In the genomic region with DNA sequence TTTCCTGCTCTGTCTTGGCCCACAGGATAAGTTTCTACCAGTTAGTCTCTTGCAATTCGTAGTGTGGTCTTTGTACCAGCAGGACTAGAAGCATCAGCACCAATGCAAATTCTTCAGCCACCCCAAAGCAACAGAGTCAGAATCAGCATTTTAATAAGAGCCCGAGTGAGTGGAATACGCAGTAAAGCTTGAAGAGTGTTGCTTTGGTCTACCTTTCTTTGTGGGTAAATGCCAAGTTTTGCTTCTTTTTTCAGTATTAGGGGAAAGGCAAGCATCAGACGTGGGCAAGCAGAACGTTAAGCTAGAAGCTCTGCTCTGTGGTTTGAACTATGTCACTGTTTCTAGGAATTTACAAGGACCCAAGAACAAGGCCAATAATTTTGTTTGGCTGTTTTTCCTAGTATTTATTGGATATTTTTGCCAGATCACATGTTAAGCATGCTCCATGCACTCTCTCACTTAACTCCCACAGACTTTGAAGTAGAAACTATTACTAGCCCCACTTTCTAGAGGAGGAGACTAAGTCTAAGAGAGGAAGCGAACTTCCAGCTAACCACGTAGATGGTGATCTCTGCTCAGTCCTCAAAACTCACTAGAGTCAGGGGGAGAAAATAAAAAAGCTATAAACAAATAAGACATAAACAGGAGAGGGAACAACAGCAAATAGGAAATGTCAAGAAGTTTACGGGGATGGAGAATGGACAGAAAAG, we compare ENCODE assay signal across 15 cellular contexts.
DNase-seq lines count a peak whose midpoint lies in the region; ATAC-seq and TF ChIP-seq lines count a peak whose summit lies in the region.
"Had no signal": no experiment of that assay in that cellular context is flagged by ENCODE, and none has a peak within 500 bp of the region (broad histone marks: within the 10 kb centered on the region; RNA-seq: fewer than 3 reads in every experiment).

No MANE protein-coding gene starts in this region.

- no peak overlapping the region for H3K4me2 ChIP-seq in neuronal stem cell (ENCODE audit: insufficient read depth, low read length, poor library complexity, severe bottlenecking)
- H3K4me2 ChIP-seq: KMS-11 had no signal

- H3K4me1 Mint-ChIP-seq in activated T-helper 17 cell treated with anti-CD3 and anti-CD28 coated beads, Interleukin-2, amount 50 U/mL, for 72 hours, result peaks cover 22% of the 10 kb centered on the region

- peaks cover 4% of the 10 kb centered on the region for H3K9me3 Mint-ChIP-seq in activated T-helper 17 cell treated with anti-CD3 and anti-CD28 coated beads, Interleukin-2, amount 50 U/mL, for 72 hours
- H3K9me3 Mint-ChIP-seq: activated CD4-positive, alpha-beta memory T cell treated with anti-CD3 and anti-CD28 coated beads, Interleukin-2, amount 10 ng/mL, durations not matched to agents 7 days and 5 days; T-helper 1 cell treated with Interleukin-12 subunit alpha and Interleukin-12 subunit beta and Interleukin-4 antibody, amounts not matched to agents 30 μg/mL and 1 μg/mL, for 36 hours had no signal

- H3K36me3 Mint-ChIP-seq in activated T-helper 17 cell treated with anti-CD3 and anti-CD28 coated beads, Interleukin-2, amount 50 U/mL, for 72 hours (ENCODE audit: low read depth), result no peaks in the 10 kb centered on the region

- H2BK120ac ChIP-seq in neuronal stem cell (ENCODE audit: low read depth, low read length), result no peak overlapping the region

- no peak overlapping the region for H3K18ac ChIP-seq in neuronal stem cell (ENCODE audit: low read length)

- no peaks in the 10 kb centered on the region for H3K79me1 ChIP-seq in neuronal stem cell (ENCODE audit: low read depth, low read length)

- H3K27ac ChIP-seq in A673 (ENCODE audit: low read depth, low read length, poor library complexity, severe bottlenecking), result no peak overlapping the region
- H3K27ac ChIP-seq in ascending aorta, result no peak overlapping the region
- H3K27ac ChIP-seq in neuronal stem cell (replicated peaks; ENCODE audit: low read length), result no peak overlapping the region
- H3K27ac ChIP-seq: colonic mucosa, KMS-11, pancreas had no signal

- POLR2A ChIA-PET in A673 (lab: Charles Lee; ENCODE audit: low non-redundant PET), result no interaction called here

- no peak overlapping the region for H4K8ac ChIP-seq in neuronal stem cell (ENCODE audit: low read depth, low read length)

- no peak overlapping the region for H2BK15ac ChIP-seq in neuronal stem cell (ENCODE audit: low read length)

- H3K14ac ChIP-seq in neuronal stem cell (ENCODE audit: low read length), result no peak overlapping the region

- no peak overlapping the region for H3K23ac ChIP-seq in neuronal stem cell (ENCODE audit: low read depth, low read length, poor library complexity)

- H3K4me1 ChIP-seq in A673 (ENCODE audit: insufficient read depth, low read length, poor library complexity, severe bottlenecking) (peaks cover 7% of the 10 kb centered on the region), ascending aorta (peaks cover 0 to 25% of the 10 kb centered on the region in 2 donors), neuronal stem cell (ENCODE audit: control insufficient read depth in 2 of 2, insufficient read depth in 1 of 2, low read depth in 1 of 2, low read length in 2 of 2) (peaks cover 9 to 14% of the 10 kb centered on the region in 2 donors)
- H3K4me1 ChIP-seq: colonic mucosa had no signal

- H3K4me3 Mint-ChIP-seq in activated T-helper 17 cell treated with anti-CD3 and anti-CD28 coated beads, Interleukin-2, amount 50 U/mL, for 72 hours, result peak overlapping the region; percentile 8
- H3K4me3 Mint-ChIP-seq: activated CD4-positive, alpha-beta memory T cell treated with anti-CD3 and anti-CD28 coated beads, Interleukin-2, amount 10 ng/mL, durations not matched to agents 7 days and 5 days; T-helper 1 cell treated with Interleukin-12 subunit alpha and Interleukin-12 subunit beta and Interleukin-4 antibody, amounts not matched to agents 30 μg/mL and 1 μg/mL, for 36 hours had no signal

- H3K27me3 Mint-ChIP-seq in activated T-helper 17 cell treated with anti-CD3 and anti-CD28 coated beads, Interleukin-2, amount 50 U/mL, for 72 hours, result peaks cover 13% of the 10 kb centered on the region

- CTCF ChIA-PET in A673 (lab: Charles Lee), result no interaction called here

- intact Hi-C loops in A673 (cut with micrococcal nuclease; ENCODE audit: unreplicated experiment), result loop anchor here (10.0 kb wide), 2 partner anchors 391 to 551 kb away; no protein-coding TSS in a partner anchor
- intact Hi-C loops in ascending aorta (cut with DNase I), result loop anchor here (10.0 kb wide), 1 partner anchor 399 kb away; no protein-coding TSS in a partner anchor

- H2BK5ac ChIP-seq in neuronal stem cell (ENCODE audit: low read length), result no peak overlapping the region

- H2AK5ac ChIP-seq in neuronal stem cell (ENCODE audit: low read depth, low read length), result no peak overlapping the region

- H3K36me3 ChIP-seq in A673 (ENCODE audit: insufficient read depth, low read length, poor library complexity, severe bottlenecking) (no peaks in the 10 kb centered on the region), ascending aorta (no peaks in the 10 kb centered on the region), neuronal stem cell (replicated peaks in 1 of 2; ENCODE audit: control insufficient read depth in 2 of 2, insufficient read depth in 2 of 2, low read length in 2 of 2) (no peaks in the 10 kb centered on the region)
- H3K36me3 ChIP-seq: colonic mucosa, pancreas had no signal

- peak; percentile 52 for ATAC-seq in GM18870 (IDR thresholded peaks at IDR 0.05; ENCODE audit: unreplicated experiment)
- peak; percentile 40 for ATAC-seq in HG02759 (IDR thresholded peaks at IDR 0.05; ENCODE audit: unreplicated experiment)
- ATAC-seq in activated T-helper 17 cell treated with anti-CD3 and anti-CD28 coated beads, Interleukin-2, amount 50 U/mL, for 72 hours (replicated peaks), result peak; percentile 63
- ATAC-seq: pancreas, PC-3 had no signal

- DNase-seq in A673 (ENCODE audit: low spot score) (no peak), medulla oblongata (ENCODE audit: extremely low spot score) (no peak), ascending aorta (ENCODE audit: low spot score in 2 of 2) (no peak), neuronal stem cell (ENCODE audit: low spot score) (no peak), NOMO-1 treated with DMSO at 0.1 percent for 48 hours (lab: John Stamatoyannopoulos, UW; ENCODE audit: unreplicated experiment) (no peak)
- DNase-seq: activated CD4-positive, alpha-beta memory T cell treated with anti-CD3 and anti-CD28 coated beads, Interleukin-2, amount 10 ng/mL, durations not matched to agents 7 days and 5 days; colonic mucosa; NCI-H2107; pancreas; PC-3 had no signal

- 0 out of 2 replicates have a peak, but pooled peaks have one; percentile 10 for TF ChIP-seq CTCF in A673 (conservative IDR thresholded peaks at IDR 0.05; ENCODE audit: low read depth, low read length)
- peak in 1 of 3 experiments; percentile 4 for TF ChIP-seq CTCF in ascending aorta (IDR thresholded peaks at IDR 0.05)

- BruUV-seq in A673 (replicated peaks; lab: Mats Ljungman, UMichigan), result no TSS peak

- H3K27me3 ChIP-seq in A673 (replicated peaks; ENCODE audit: insufficient read depth, low read depth, low read length, poor library complexity) (no peaks in the 10 kb centered on the region), ascending aorta (no peaks in the 10 kb centered on the region), neuronal stem cell (ENCODE audit: control insufficient read depth in 3 of 3, insufficient read depth in 3 of 3, low read depth in 1 of 3, low read length in 3 of 3) (peaks cover 0 to 3% (median 0%) of the 10 kb centered on the region in 3 experiments)
- H3K27me3 ChIP-seq: colonic mucosa, pancreas had no signal

- H3K4ac ChIP-seq in neuronal stem cell (ENCODE audit: low read length), result no peak overlapping the region

- no peak overlapping the region for H3K9ac ChIP-seq in neuronal stem cell (ENCODE audit: low read depth, low read length, poor library complexity)
- H3K9ac ChIP-seq: KMS-11 had no signal

- no peak overlapping the region for H2AFZ ChIP-seq in neuronal stem cell (ENCODE audit: low read length)

- H3K4me3 ChIP-seq in A673 (ENCODE audit: low read depth, low read length, poor library complexity, severe bottlenecking), result no peak overlapping the region
- no peak overlapping the region for H3K4me3 ChIP-seq in ascending aorta
- H3K4me3 ChIP-seq in neuronal stem cell (ENCODE audit: low read length in 2 of 2), result no peak overlapping the region
- H3K4me3 ChIP-seq: colonic mucosa, pancreas had no signal

- H2BK12ac ChIP-seq in neuronal stem cell (ENCODE audit: low read length), result no peak overlapping the region

- H3K27ac Mint-ChIP-seq in activated T-helper 17 cell treated with anti-CD3 and anti-CD28 coated beads, Interleukin-2, amount 50 U/mL, for 72 hours, result peak overlapping the region; percentile 35
- H3K27ac Mint-ChIP-seq: activated CD4-positive, alpha-beta memory T cell treated with anti-CD3 and anti-CD28 coated beads, Interleukin-2, amount 10 ng/mL, durations not matched to agents 7 days and 5 days; T-helper 1 cell treated with Interleukin-12 subunit alpha and Interleukin-12 subunit beta and Interleukin-4 antibody, amounts not matched to agents 30 μg/mL and 1 μg/mL, for 36 hours had no signal

- H3K9me3 ChIP-seq in A673 (ENCODE audit: low read depth, low read length, poor library complexity, severe bottlenecking), result no peaks in the 10 kb centered on the region
- H3K9me3 ChIP-seq in ascending aorta, result no peaks in the 10 kb centered on the region
- no peaks in the 10 kb centered on the region for H3K9me3 ChIP-seq in neuronal stem cell (replicated peaks in 1 of 2; ENCODE audit: control insufficient read depth in 2 of 2, insufficient read depth in 1 of 2, low read depth in 1 of 2, low read length in 2 of 2)
- H3K9me3 ChIP-seq: colonic mucosa, pancreas had no signal

- no peak overlapping the region for H4K91ac ChIP-seq in neuronal stem cell (ENCODE audit: low read depth, low read length, poor library complexity)

- no CpG with 5 or more reads among the region's 8 CpGs for WGBS in neuronal stem cell (ENCODE audit: extremely low coverage in 2 of 2, insufficient read length in 2 of 2, insufficient replicate concordance in 1 of 2), 2 donors
